8 cellular contexts compared by ENCODE assay signal in the genomic region with DNA sequence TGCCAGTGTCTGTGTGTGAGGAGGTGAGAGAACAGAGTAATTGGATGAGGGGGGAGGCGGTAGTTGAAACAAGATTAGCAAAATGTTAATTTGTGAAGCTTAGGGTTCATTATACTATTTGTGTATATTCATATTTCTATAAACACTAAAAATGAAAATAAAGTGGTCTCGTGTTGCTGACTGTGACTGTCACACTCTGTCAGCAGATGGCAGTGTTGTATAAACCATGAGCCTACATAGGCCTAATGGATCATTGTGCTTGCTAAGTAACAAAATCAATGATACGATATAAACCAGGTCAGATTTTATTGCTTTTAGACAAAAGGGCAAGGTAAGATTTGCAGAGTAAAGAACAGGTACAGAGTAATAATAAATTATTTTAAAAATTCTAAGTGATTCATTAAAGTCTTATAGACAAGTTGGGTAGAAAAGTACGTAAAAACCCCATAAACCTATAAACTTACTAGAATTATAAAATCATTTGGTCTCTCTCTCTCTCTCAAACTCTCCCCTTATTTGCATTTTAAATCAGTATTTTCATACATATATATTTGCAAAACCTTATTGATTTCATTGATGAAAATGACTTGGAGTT.
A peak's percentile ranks its signal among the peaks of the same experiment; 100 is the strongest.
DNase-seq lines count a peak whose midpoint lies in the region; ATAC-seq and TF ChIP-seq lines count a peak whose summit lies in the region.

No MANE protein-coding gene starts in this region.

- POLR2A ChIA-PET in RWPE1 (lab: Yijun Ruan, JAX; ENCODE audit: low non-redundant PET) = no interaction called here

- H3K9me3 ChIP-seq in iPS DF 6.9 (ENCODE audit: control insufficient read depth, insufficient read depth, low read length) = no peaks in the 10 kb centered on the region

- WGBS in iPS DF 6.9 (ENCODE audit: insufficient coverage, insufficient read length) = no CpG with 5 or more reads among the region's 4 CpGs

- DNase-seq in DMS 273 (lab: John Stamatoyannopoulos, UW; ENCODE audit: unreplicated experiment) (peak; percentile 66), HuH-7 (ENCODE audit: low spot score) (peak; percentile 28), RWPE1 (ENCODE audit: low spot score) (peak; percentile 32), astrocyte of the spinal cord (ENCODE audit: low read depth, low spot score) (peak; percentile 65), iPS DF 6.9 (ENCODE audit: low read depth, low spot score) (peak; percentile 35)
- DNase-seq in stimulated activated CD4-positive, alpha-beta T cell treated with anti-CD3 and anti-CD28 coated beads, Interleukin-1b, Interleukin-23, amount 100 ng/mL, for 24 hours (ENCODE audit: low read depth in 4 of 4, low spot score in 1 of 4) = peak; percentile 8 to 17 (median 14)
- no peak for DNase-seq in activated effector memory CD4-positive, alpha-beta T cell treated with anti-CD3 and anti-CD28 coated beads, Interleukin-2, amount 50 U/mL, for 16 hours

- no peaks in the 10 kb centered on the region for H3K36me3 ChIP-seq in iPS DF 6.9 (ENCODE audit: control insufficient read depth, insufficient read depth, low read length)

- H3K4me3 ChIP-seq in astrocyte of the spinal cord (ENCODE audit: low read depth, low read length) (no peak overlapping the region), iPS DF 6.9 (ENCODE audit: low read length) (no peak overlapping the region)

- no peaks in the 10 kb centered on the region for H3K27me3 ChIP-seq in iPS DF 6.9 (ENCODE audit: control insufficient read depth, insufficient read depth, low read length)

- no peak overlapping the region for H3K27ac ChIP-seq in RWPE1
- H3K27ac ChIP-seq in iPS DF 6.9 (ENCODE audit: low read length) = no peak overlapping the region

- TF ChIP-seq CTCF in RWPE1 (conservative IDR thresholded peaks at IDR 0.05; ENCODE audit: low read depth) (peak; percentile 74), astrocyte of the spinal cord (IDR thresholded peaks at IDR 0.05; ENCODE audit: low read depth, low read length) (peak; percentile 67)

- no peak for ATAC-seq in GM19324 (IDR thresholded peaks at IDR 0.05; ENCODE audit: low FRiP score, unreplicated experiment)

- CTCF ChIA-PET in RWPE1 (lab: Yijun Ruan, JAX) = no interaction called here

- no peaks in the 10 kb centered on the region for H3K4me1 ChIP-seq in iPS DF 6.9 (ENCODE audit: control insufficient read depth, insufficient read depth, low read length)

- in situ Hi-C loops in astrocyte of the spinal cord (cut with HindIII; ENCODE audit: low sequenced_read_pairs) = no loop called here
